ENCODE assay signal across 9 cellular contexts in genomic region chr19:45883881-45884681, GRCh38. TPM values are rescaled to one million over a fixed set of nuclear protein-coding genes. Genes with fewer than 3 reads are reported as not detected.
DNase-seq lines count a peak whose midpoint lies in the region; ATAC-seq and TF ChIP-seq lines count a peak whose summit lies in the region.
"Had no signal": no experiment of that assay in that cellular context is flagged by ENCODE, and none has a peak within 500 bp of the region (broad histone marks: within the 10 kb centered on the region; RNA-seq: fewer than 3 reads in every experiment).

No MANE protein-coding gene starts in this region.

- no peak overlapping the region for H3K27ac ChIP-seq in GM23248
- H3K27ac ChIP-seq in SK-N-MC: no peak overlapping the region
- H3K27ac ChIP-seq in gastrocnemius medialis: peak overlapping the region; percentile 47 to 95 (median 92)

- H3F3A ChIP-seq in GM23248 (ENCODE audit: insufficient read depth): peaks cover 5% of the 10 kb centered on the region

- TF ChIP-seq CTCF in fibroblast of the aortic adventitia (IDR thresholded peaks at IDR 0.05; ENCODE audit: insufficient read depth, low read length) (no peak), gastrocnemius medialis (IDR thresholded peaks at IDR 0.05 in 4 of 5, conservative IDR thresholded peaks at IDR 0.05 in 1 of 5) (no peak)

- no peaks in the 10 kb centered on the region for H3K27me3 ChIP-seq in GM23248 (replicated peaks; ENCODE audit: insufficient read depth)
- no peaks in the 10 kb centered on the region for H3K27me3 ChIP-seq in gastrocnemius medialis

- no peaks in the 10 kb centered on the region for H3K36me3 ChIP-seq in GM23248 (ENCODE audit: low read depth)
- H3K36me3 ChIP-seq in SK-N-MC (ENCODE audit: insufficient read depth, low read length): no peaks in the 10 kb centered on the region
- H3K36me3 ChIP-seq in gastrocnemius medialis: peaks cover 0 to 6% of the 10 kb centered on the region in 2 donors

- H3K4me2 ChIP-seq in GM23248 (ENCODE audit: unreplicated experiment): peak overlapping the region; percentile 56

- peak overlapping the region; percentile 18; the same call in 1 of the 2 replicates for H3K9ac ChIP-seq in GM23248
- H3K9ac ChIP-seq in SK-N-MC (ENCODE audit: insufficient read length): no peak overlapping the region

- no peaks in the 10 kb centered on the region for H4K20me1 ChIP-seq in GM23248 (ENCODE audit: insufficient read depth)

- in situ Hi-C loops in GM23248 (cut with MboI) (no loop called here), gastrocnemius medialis (cut with MboI; ENCODE audit: low sequenced_read_pairs in 4 of 4) (no loop called here)

- intact Hi-C loops in gastrocnemius medialis (cut with DNase I; ENCODE audit: low total_unique reads): no loop called here

- H3K4me1 ChIP-seq in GM23248 (ENCODE audit: insufficient read depth): peaks cover 4% of the 10 kb centered on the region
- H3K4me1 ChIP-seq in gastrocnemius medialis: peaks cover 34 to 44% of the 10 kb centered on the region in 2 donors

- H2AFZ ChIP-seq in GM23248: no peak overlapping the region

- H3K4me3 ChIP-seq in GM23248: peak overlapping the region; percentile 29; the same call in 1 of the 2 replicates
- H3K4me3 ChIP-seq in SK-N-MC: peak overlapping the region; percentile 52
- peak overlapping the region; percentile 32 for H3K4me3 ChIP-seq in fibroblast of the aortic adventitia (ENCODE audit: low read depth, low read length)
- H3K4me3 ChIP-seq in gastrocnemius medialis: peak overlapping the region; percentile 0 to 84 (median 35)

- WGBS in GM23248 (ENCODE audit: low coverage in 1 of 2, low lambda C conversion rate in 2 of 2, missing lambda C conversion rate in 2 of 2), 2 experiments: 91 to 92% methylated on average over 40 to 57 of the region's 57 CpGs

- H3K9me2 ChIP-seq in GM23248 (ENCODE audit: insufficient read depth): no peaks in the 10 kb centered on the region

- no peak for TF ChIP-seq POLR2A in gastrocnemius medialis (IDR thresholded peaks at IDR 0.05)

- H3K79me2 ChIP-seq in GM23248 (ENCODE audit: insufficient read depth): peaks cover 21% of the 10 kb centered on the region

- H3K9me3 ChIP-seq in GM23248 (ENCODE audit: low read depth): no peaks in the 10 kb centered on the region
- no peaks in the 10 kb centered on the region for H3K9me3 ChIP-seq in SK-N-MC (ENCODE audit: low read depth, low read length)
- H3K9me3 ChIP-seq in gastrocnemius medialis: no peaks in the 10 kb centered on the region

- ATAC-seq in gastrocnemius medialis (no peak), HG02588 (IDR thresholded peaks at IDR 0.05; ENCODE audit: unreplicated experiment) (no peak)

- DNase-seq in GM23248 (no peak), SK-N-MC (ENCODE audit: low read depth, low spot score) (no peak), fibroblast of the aortic adventitia (ENCODE audit: low read depth) (no peak), gastrocnemius medialis (no peak), cerebellar nuclear complex (lab: John Stamatoyannopoulos, UW) (no peak)
- no peak for DNase-seq in activated CD8-positive, alpha-beta memory T cell treated with anti-CD3 and anti-CD28 coated beads, Interleukin-2, amount 50 U/mL, for 48 hours
- DNase-seq: NCI-H187 treated with DMSO at 0.1 percent for 48 hours had no signal

RNA-seq across cellular contexts. Expression of gene IRF2BP1, which starts 1.9 kb away (rescaled TPM):
- total RNA-seq in GM23248 (2014; rRNA removed; shearing (Covaris generic)): 39.3 and 53.8 TPM in 2 replicates
- 7.8 and 8.6 TPM in 2 replicates for polyA plus RNA-seq in GM23248 (2016; fragmentation: Nextera tagmentation; extraction: Ambion mirVana)
- total RNA-seq in fibroblast of the aortic adventitia (ENCODE audit: low replicate concordance): 21.3 and 25.7 TPM in 2 replicates
- 10 to 100 TPM; 17.1 to 40.6 (median 28.6) TPM for total RNA-seq in gastrocnemius medialis

RNA-seq across cellular contexts. Expression of gene MYPOP, which starts 18.3 kb away (rescaled TPM):
- 3.5 and 7.7 TPM in 2 replicates for total RNA-seq in GM23248 (2014; rRNA removed; shearing (Covaris generic))
- polyA plus RNA-seq in GM23248 (2016; fragmentation: Nextera tagmentation; extraction: Ambion mirVana): 1.2 and 1.6 TPM in 2 replicates
- total RNA-seq in fibroblast of the aortic adventitia (ENCODE audit: low replicate concordance) (0.33 and 2.4 TPM in 2 replicates), gastrocnemius medialis (10 to 100 TPM in 1 of 4 donors, 1 to 10 TPM in 3; 5.9 to 12.4 (median 6.3) TPM)

RNA-seq across cellular contexts. Expression of gene FOXA3, which starts 20.0 kb away (rescaled TPM):
- total RNA-seq in GM23248 (2014; rRNA removed; shearing (Covaris generic)): not detected in 2 replicates
- not detected in 2 replicates for polyA plus RNA-seq in GM23248 (2016; fragmentation: Nextera tagmentation; extraction: Ambion mirVana)
- total RNA-seq in fibroblast of the aortic adventitia (ENCODE audit: low replicate concordance) (not detected in 2 replicates), gastrocnemius medialis (not detected)

RNA-seq across cellular contexts. Expression of gene SYMPK, which starts 21.1 kb away (rescaled TPM):
- 28.1 and 81.4 TPM in 2 replicates for total RNA-seq in GM23248 (2014; rRNA removed; shearing (Covaris generic))
- polyA plus RNA-seq in GM23248 (2016; fragmentation: Nextera tagmentation; extraction: Ambion mirVana): 14.8 and 17.8 TPM in 2 replicates
- total RNA-seq in fibroblast of the aortic adventitia (ENCODE audit: low replicate concordance) (21.3 and 38.1 TPM in 2 replicates), gastrocnemius medialis (10 to 100 TPM; 14.1 to 64.6 (median 34.9) TPM)

RNA-seq across cellular contexts. Expression of gene NANOS2, which starts 30.5 kb away (rescaled TPM):
- not detected in 2 replicates for total RNA-seq in GM23248 (2014; rRNA removed; shearing (Covaris generic))
- not detected in 2 replicates for polyA plus RNA-seq in GM23248 (2016; fragmentation: Nextera tagmentation; extraction: Ambion mirVana)
- total RNA-seq in fibroblast of the aortic adventitia (ENCODE audit: low replicate concordance): not detected in 2 replicates
- not detected for total RNA-seq in gastrocnemius medialis
- total RNA-seq: activated naive CD4-positive, alpha-beta T cell treated with anti-CD3 and anti-CD28 coated beads, Interleukin-2, amount 50 U/mL, for 72 hours had no signal

Comparison
In these comparisons a context has a peak if more than half of its experiments do, and no peak if none do; other contexts are left out.
1. H3K27ac ChIP-seq: peak in gastrocnemius medialis (4 of 4); none in GM23248 (single experiment) and SK-N-MC (single experiment).
2. Peak in every context shown above with its lines, with median percentiles within 50 percentile points of each other: H3K4me3 ChIP-seq.